Comparison of ENCODE assay signal across 14 cellular contexts in the genomic region with DNA sequence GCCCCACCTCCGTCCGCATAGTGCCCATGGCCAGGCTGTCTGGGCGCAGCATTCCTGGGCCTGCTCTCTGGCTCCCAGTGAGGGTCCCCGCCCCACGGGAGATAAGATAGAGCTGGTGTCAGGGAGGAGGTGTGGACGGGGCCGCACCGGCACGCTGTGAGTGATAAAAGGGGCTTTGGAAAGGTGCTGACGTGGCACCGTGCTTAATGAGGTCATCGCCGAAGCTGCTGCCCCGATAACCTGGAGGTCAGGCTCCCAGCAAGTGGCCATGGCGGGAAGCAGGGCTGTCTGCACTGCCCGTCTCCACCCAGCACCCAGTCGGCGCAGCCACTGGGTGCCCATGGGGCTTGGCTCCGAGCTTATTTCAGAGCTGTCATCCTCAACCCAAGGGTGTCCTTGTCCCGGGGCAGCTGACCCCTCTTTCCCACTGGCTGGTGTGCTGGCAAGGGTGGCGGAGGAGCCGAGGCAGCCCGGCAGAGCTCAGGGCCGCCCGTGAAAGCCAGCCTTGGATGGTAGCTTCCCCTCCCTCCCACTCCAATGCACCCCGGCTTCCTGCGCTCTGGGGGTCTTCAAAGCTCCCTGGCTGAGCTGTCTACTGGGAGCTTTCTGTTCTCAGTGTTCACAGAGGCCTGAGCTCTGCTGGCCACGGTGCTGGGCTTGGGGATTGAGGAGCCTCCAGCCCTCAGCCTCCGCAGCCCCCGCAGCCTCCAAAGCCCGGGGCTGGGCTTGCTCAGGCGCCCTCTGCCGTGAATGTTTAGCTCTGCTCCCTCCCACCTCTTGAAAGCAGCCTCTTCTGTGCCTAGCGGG.
DNase-seq lines count a peak whose midpoint lies in the region; ATAC-seq, FAIRE-seq and TF ChIP-seq lines count a peak whose summit lies in the region.
"Had no signal": no experiment of that assay in that cellular context is flagged by ENCODE, and none has a peak within 500 bp of the region (broad histone marks: within the 10 kb centered on the region; RNA-seq: fewer than 3 reads in every experiment).

No MANE protein-coding gene starts in this region.

- H3K4me1 ChIP-seq in A549 = no peaks in the 10 kb centered on the region

- no peak overlapping the region for H2AFZ ChIP-seq in neural cell (ENCODE audit: low read depth, low read length)

- H3K9me3 ChIP-seq in A549 (0 out of 3 replicates have a peak, but pooled peaks cover 7% of the 10 kb centered on the region), neural cell (ENCODE audit: low read length) (no peaks in the 10 kb centered on the region)

- TF ChIP-seq EP300 in A549 (IDR thresholded peaks at IDR 0.05) (no peak), neural cell (conservative IDR thresholded peaks at IDR 0.05; ENCODE audit: poor library complexity, severe bottlenecking) (no peak)

- peak; percentile 27 to 74; a peak in 3 of 6 replicates for ATAC-seq in A549
- no peak for ATAC-seq in GM21717 (IDR thresholded peaks at IDR 0.05; ENCODE audit: unreplicated experiment)
- no peak for ATAC-seq in GM19035 (IDR thresholded peaks at IDR 0.05; ENCODE audit: unreplicated experiment)
- ATAC-seq: activated CD4-positive, alpha-beta T cell treated with anti-CD3 and anti-CD28 coated beads for 36 hours had no signal

- H3K79me2 ChIP-seq in neural cell (replicated peaks; ENCODE audit: insufficient read depth, low read length) = peaks cover 10% of the 10 kb centered on the region

- H3K4me2 ChIP-seq in A549 = no peak overlapping the region
- no peak overlapping the region for H3K4me2 ChIP-seq in neural cell (ENCODE audit: low read length)

- H3K27me3 ChIP-seq in neural cell (ENCODE audit: insufficient read depth, low read depth, low read length) = no peaks in the 10 kb centered on the region

- H4K20me1 ChIP-seq in neural cell (ENCODE audit: insufficient read depth) = no peaks in the 10 kb centered on the region

- FAIRE-seq in A549 (lab: Jason Lieb, UNC) = no peak

- no peak overlapping the region for H3K9ac ChIP-seq in neural cell (ENCODE audit: low read length)

- no peaks in the 10 kb centered on the region for H3K36me3 ChIP-seq in neural cell (ENCODE audit: insufficient read depth, low read length)

- no peak for TF ChIP-seq POLR2A in A549 (IDR thresholded peaks at IDR 0.05; ENCODE audit: low read length)

- 55% methylated on average over 25 of the region's 34 CpGs for WGBS in A549 (ENCODE audit: missing lambda C conversion rate)

- POLR2A ChIA-PET in A549 (lab: Yijun Ruan, JAX) = no interaction called here

- H3K4me3 ChIP-seq in A549 (no peak overlapping the region), fibroblast of pulmonary artery (replicated peaks; ENCODE audit: low read depth, low read length) (no peak overlapping the region), neural cell (ENCODE audit: low read length) (no peak overlapping the region)
- H3K4me3 ChIP-seq: skin epidermis had no signal

- no peak overlapping the region for H3K27ac ChIP-seq in A549
- no peak overlapping the region for H3K27ac ChIP-seq in neural cell (ENCODE audit: low read length)

- DNase-seq in A549 (ENCODE audit: low read depth in 1 of 2, low spot score in 1 of 2) (peak in 1 of 2 experiments; percentile 16), RPMI8226 (peak; percentile 37), fibroblast of pulmonary artery (ENCODE audit: low read depth) (peak; percentile 17), T-helper 9 cell (no peak), HK-2 (ENCODE audit: unreplicated experiment) (no peak)
- DNase-seq: activated CD4-positive, alpha-beta T cell treated with anti-CD3 and anti-CD28 coated beads for 36 hours; dermis blood vessel endothelial cell; GDM1; head of caudate nucleus; NCI-H446 had no signal

- no peaks in the 10 kb centered on the region for H3K9me2 ChIP-seq in neural cell (ENCODE audit: insufficient read depth, low read length)

- no peak for TF ChIP-seq RAD21 in A549 (conservative IDR thresholded peaks at IDR 0.05 in 1 of 2, IDR thresholded peaks at IDR 0.05 in 1 of 2)
- TF ChIP-seq RAD21 in neural cell (conservative IDR thresholded peaks at IDR 0.05) = peak; percentile 17

- CTCF ChIA-PET in A549 (lab: Yijun Ruan, JAX) = interaction anchor here (0.9 to 2.2 kb wide), 5 partner anchors 10 to 336 kb away, joined by 3 to 7 read pairs (median 4); no protein-coding TSS in a partner anchor

- H3F3A ChIP-seq in neural cell (ENCODE audit: insufficient read depth, low read length, poor library complexity, severe bottlenecking) = peaks cover 8% of the 10 kb centered on the region

- TF ChIP-seq CTCF in A549 (IDR thresholded peaks at IDR 0.05) = no peak
- peak; percentile 33 for TF ChIP-seq CTCF in fibroblast of pulmonary artery (IDR thresholded peaks at IDR 0.05; ENCODE audit: low read length, missing control alignments)
- no peak for TF ChIP-seq CTCF in neural cell (IDR thresholded peaks at IDR 0.05; ENCODE audit: poor library complexity, severe bottlenecking)

TF ChIP-seq in A549, 52 proteins besides CTCF, POLR2A, EP300 and RAD21:
- TF ChIP-seq, protein P1, sequence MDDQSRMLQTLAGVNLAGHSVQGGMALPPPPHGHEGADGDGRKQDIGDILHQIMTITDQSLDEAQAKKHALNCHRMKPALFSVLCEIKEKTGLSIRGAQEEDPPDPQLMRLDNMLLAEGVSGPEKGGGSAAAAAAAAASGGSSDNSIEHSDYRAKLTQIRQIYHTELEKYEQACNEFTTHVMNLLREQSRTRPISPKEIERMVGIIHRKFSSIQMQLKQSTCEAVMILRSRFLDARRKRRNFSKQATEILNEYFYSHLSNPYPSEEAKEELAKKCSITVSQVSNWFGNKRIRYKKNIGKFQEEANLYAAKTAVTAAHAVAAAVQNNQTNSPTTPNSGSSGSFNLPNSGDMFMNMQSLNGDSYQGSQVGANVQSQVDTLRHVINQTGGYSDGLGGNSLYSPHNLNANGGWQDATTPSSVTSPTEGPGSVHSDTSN (IDR thresholded peaks at IDR 0.05) = no peak
- peak; percentile 27; the same call in 1 of the 3 replicates for TF ChIP-seq SMC3 (IDR thresholded peaks at IDR 0.05)
- TF ChIP-seq JUN (IDR thresholded peaks at IDR 0.05) = no peak
- peak; percentile 28 for TF ChIP-seq MAFK (IDR thresholded peaks at IDR 0.05; ENCODE audit: partially characterized antibody)
TF ChIP-seq in A549: peak in this region for 2.

TF ChIP-seq in neural cell, 6 proteins besides CTCF, POLR2A, EP300 and RAD21:
- no peak for TF ChIP-seq TAF1 (IDR thresholded peaks at IDR 0.05; ENCODE audit: low read depth)
TF ChIP-seq in neural cell: peak in this region for 0.

Comparison
In these comparisons a context has a peak if more than half of its experiments do, and no peak if none do; other contexts are left out.
1. ATAC-seq: peak in A549 (2 of 2); none in GM21717 (single experiment) and GM19035 (single experiment).
2. DNase-seq: peak in RPMI8226 (single experiment) and fibroblast of pulmonary artery (single experiment); none in T-helper 9 cell (single experiment) and HK-2 (single experiment).